8 cellular contexts compared by ENCODE assay signal in genomic region chr10:96130326-96130758, GRCh38. TPM values are rescaled to one million over a fixed set of nuclear protein-coding genes. Genes with fewer than 3 reads are reported as not detected.
A peak's percentile ranks its signal among the peaks of the same experiment; 100 is the strongest.
DNase-seq lines count a peak whose midpoint lies in the region; FAIRE-seq and TF ChIP-seq lines count a peak whose summit lies in the region.

No MANE protein-coding gene starts in this region.

- H3K36me3 ChIP-seq in small intestine (ENCODE audit: control insufficient read depth in 2 of 2, insufficient read depth in 2 of 2, low read length in 2 of 2) = peaks cover 0 to 6% of the 10 kb centered on the region in 2 donors

- H3K27me3 ChIP-seq in small intestine (ENCODE audit: control insufficient read depth in 2 of 2, insufficient read depth in 2 of 2, low read length in 2 of 2) = peaks cover 0 to 5% of the 10 kb centered on the region in 2 donors

- H3K4me1 ChIP-seq in small intestine (ENCODE audit: control insufficient read depth in 2 of 2, insufficient read depth in 1 of 2, low read depth in 1 of 2, low read length in 1 of 2) = no peaks in the 10 kb centered on the region

- peak overlapping the region; percentile 95 to 99 for H3K27ac ChIP-seq in small intestine (ENCODE audit: low read depth in 1 of 2, low read length in 1 of 2)

- DNase-seq in GM12865 (ENCODE audit: low read depth) = peak; percentile 94
- peak; percentile 73 for DNase-seq in H54 (ENCODE audit: insufficient read length, low spot score)
- peak; percentile 83 for DNase-seq in LoVo (ENCODE audit: low spot score)
- peak; percentile 51 for DNase-seq in T follicular helper cell (ENCODE audit: low read depth)
- DNase-seq in anterior cingulate cortex (lab: John Stamatoyannopoulos, UW) = peak in 42 of 58 donors; percentile 32 to 87 (median 70)
- peak; percentile 41 for DNase-seq in iPS DF 4.7 (ENCODE audit: extremely low read depth, low spot score)
- DNase-seq in small intestine = peak; percentile 79
- DNase-seq in medulla oblongata (ENCODE audit: extremely low spot score) = no peak

- TF ChIP-seq CTCF in GM12865 (IDR thresholded peaks at IDR 0.05; ENCODE audit: insufficient read depth, low read depth, low read length, missing control alignments) = no peak

- no peaks in the 10 kb centered on the region for H3K9me3 ChIP-seq in small intestine (ENCODE audit: control insufficient read depth, low read depth)

- FAIRE-seq in H54 (lab: Jason Lieb, UNC) (no peak), small intestine (lab: Jason Lieb, UNC) (no peak)

- peak overlapping the region; percentile 62 for H3K4me3 ChIP-seq in GM12865 (ENCODE audit: low read depth, low read length)
- H3K4me3 ChIP-seq in small intestine (ENCODE audit: low read depth in 1 of 2, low read length in 2 of 2) = peak overlapping the region; percentile 58 to 69

- 0 to 1% (median 0%) methylated on average over 38 of the region's 38 CpGs for WGBS in small intestine, 3 donors

- peak; percentile 71 for TF ChIP-seq POLR2A in H54 (IDR thresholded peaks at IDR 0.05; ENCODE audit: low read depth, low read length)

RNA-seq across cellular contexts. Expression of gene ZNF518A, which starts 0.2 kb away (rescaled TPM):
- polyA plus RNA-seq in small intestine = 1 to 10 TPM; 4.1 to 7.6 (median 6.1) TPM
